ENCODE assay signal across 8 cellular contexts in the genomic region with DNA sequence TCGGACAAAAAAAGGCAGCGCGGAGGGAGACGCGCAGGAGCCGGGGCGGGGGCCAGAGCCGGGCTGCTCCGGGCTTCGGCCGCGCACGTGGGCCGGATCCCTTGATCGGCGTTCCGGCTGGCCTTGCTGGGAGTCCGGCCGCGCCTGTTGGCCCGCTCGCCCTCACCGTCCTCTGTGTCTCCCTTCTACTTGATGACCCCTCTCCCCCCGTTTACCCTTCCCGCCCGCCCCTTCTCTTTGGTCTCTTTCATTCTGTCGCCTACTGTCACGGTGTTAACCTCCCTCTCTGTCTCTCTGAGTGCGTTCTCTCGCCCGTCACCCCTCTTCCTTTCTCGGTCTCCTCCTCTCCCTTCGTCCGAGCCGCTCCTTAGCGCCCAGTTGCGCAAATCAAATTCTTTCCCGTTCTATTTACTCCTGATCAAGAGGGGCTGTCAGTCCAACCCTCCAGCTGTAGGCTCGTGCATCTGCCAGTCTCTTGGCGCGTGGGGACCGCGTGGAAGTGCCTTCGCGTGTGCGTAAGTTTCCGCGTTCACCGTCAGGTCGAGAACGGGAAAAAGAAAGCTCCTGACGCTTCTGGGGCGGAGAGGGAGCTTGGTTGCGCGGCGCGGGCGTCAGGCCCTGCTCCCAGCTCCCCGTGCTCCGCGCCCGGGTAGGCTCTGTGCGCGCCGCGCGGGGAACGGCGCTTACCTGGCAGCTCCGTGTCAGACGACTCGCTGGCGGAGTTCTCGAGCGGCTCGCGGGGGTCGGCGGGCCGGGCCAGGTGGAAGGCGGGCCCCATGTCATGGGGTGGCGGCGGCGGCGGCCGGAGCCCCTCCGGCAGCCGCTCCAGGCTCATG. TPM values are rescaled to one million over a fixed set of nuclear protein-coding genes. Genes with fewer than 3 reads are reported as not detected.
DNase-seq lines count a peak whose midpoint lies in the region; ATAC-seq, FAIRE-seq and TF ChIP-seq lines count a peak whose summit lies in the region.

No MANE protein-coding gene starts in this region.

- peaks cover 0 to 40% (median 18%) of the 10 kb centered on the region in 4 donors for H3K4me1 ChIP-seq in tibial artery

- H3K4me3 Mint-ChIP-seq in activated naive CD8-positive, alpha-beta T cell treated with anti-CD3 and anti-CD28 coated beads, Interleukin-2, amount 50 U/mL, for 24 hours, result peak overlapping the region; percentile 77

- H3K36me3 ChIP-seq in tibial artery, result peaks cover 0 to 5% (median under 1%) of the 10 kb centered on the region in 3 donors

- ATAC-seq in activated naive CD8-positive, alpha-beta T cell treated with anti-CD3 and anti-CD28 coated beads, Interleukin-2, amount 50 U/mL, for 24 hours, result peak; percentile 25

- H3K4me3 ChIP-seq in tibial artery, result peak overlapping the region; percentile 90

- TF ChIP-seq CTCF in tibial artery (IDR thresholded peaks at IDR 0.05) (no peak), GM10266 (IDR thresholded peaks at IDR 0.05; ENCODE audit: control insufficient read depth, insufficient read depth, low read depth, missing control alignments) (no peak)

- peaks cover 33% of the 10 kb centered on the region for H3K4me1 Mint-ChIP-seq in activated naive CD8-positive, alpha-beta T cell treated with anti-CD3 and anti-CD28 coated beads, Interleukin-2, amount 50 U/mL, for 24 hours

- peaks cover 80% of the 10 kb centered on the region for H3K27me3 Mint-ChIP-seq in activated naive CD8-positive, alpha-beta T cell treated with anti-CD3 and anti-CD28 coated beads, Interleukin-2, amount 50 U/mL, for 24 hours

- H3K36me3 Mint-ChIP-seq in activated naive CD8-positive, alpha-beta T cell treated with anti-CD3 and anti-CD28 coated beads, Interleukin-2, amount 50 U/mL, for 24 hours (ENCODE audit: low read depth), result peaks cover 6% of the 10 kb centered on the region

- no peaks in the 10 kb centered on the region for H3K9me3 Mint-ChIP-seq in activated naive CD8-positive, alpha-beta T cell treated with anti-CD3 and anti-CD28 coated beads, Interleukin-2, amount 50 U/mL, for 24 hours

- intact Hi-C loops in tibial artery (cut with DNase I; ENCODE audit: low total_unique reads), result loop anchor here (10.0 kb wide), 2 partner anchors 128 to 162 kb away; a partner anchor contains a TSS

- DNase-seq in NCI-H2171 treated with DMSO at 0.1 percent for 48 hours (lab: John Stamatoyannopoulos, UW) (peak; percentile 31), NCI-H2171 (lab: John Stamatoyannopoulos, UW) (no peak), Kasumi-1 (lab: John Stamatoyannopoulos, UW) (peak; percentile 35 to 45), kidney tubule cell (ENCODE audit: low spot score) (peak; percentile 41), tibial artery (peak in 1 of 2 donors; percentile 79), GM10266 (ENCODE audit: extremely low spot score) (no peak), GM12891 (ENCODE audit: insufficient read length, low spot score) (no peak)
- DNase-seq in activated naive CD8-positive, alpha-beta T cell treated with anti-CD3 and anti-CD28 coated beads, Interleukin-2, amount 50 U/mL, for 24 hours, result peak; percentile 13

- no peaks in the 10 kb centered on the region for H3K9me3 ChIP-seq in tibial artery

- no peak for FAIRE-seq in GM12891 (lab: Jason Lieb, UNC)

- no peak overlapping the region for H3K27ac Mint-ChIP-seq in activated naive CD8-positive, alpha-beta T cell treated with anti-CD3 and anti-CD28 coated beads, Interleukin-2, amount 50 U/mL, for 24 hours

- TF ChIP-seq POLR2A in GM12891 (IDR thresholded peaks at IDR 0.05; ENCODE audit: low read depth, low read length), result no peak

- H3K27me3 ChIP-seq in tibial artery, result peaks cover 0 to 27% of the 10 kb centered on the region in 2 donors

- H3K27ac ChIP-seq in tibial artery, result peak overlapping the region; percentile 84 to 96

TF ChIP-seq in GM12891, 5 proteins besides CTCF, POLR2A, EP300 and RAD21:
- TF ChIP-seq SPI1 (IDR thresholded peaks at IDR 0.05; ENCODE audit: low read depth, low read length) (no peak), POU2F2 (IDR thresholded peaks at IDR 0.05; ENCODE audit: low read depth, low read length) (no peak), TAF1 (IDR thresholded peaks at IDR 0.05; ENCODE audit: low read depth, low read length) (no peak), POLR2AphosphoS5 (IDR thresholded peaks at IDR 0.05; ENCODE audit: low read depth, low read length) (no peak), PAX5 (IDR thresholded peaks at IDR 0.05; ENCODE audit: insufficient read depth, low read length, severe bottlenecking) (no peak)

RNA-seq across cellular contexts. Expression of a gene that starts 0.8 kb away (rescaled TPM):
- not detected for polyA plus RNA-seq in GM12891 (2012; ENCODE audit: low read depth, missing spikeins)

Comparison
In these comparisons a context has a peak if more than half of its experiments do, and no peak if none do; other contexts are left out.
1. DNase-seq: peak in NCI-H2171 treated with DMSO at 0.1 percent for 48 hours (single experiment), Kasumi-1 (2 of 2), activated naive CD8-positive, alpha-beta T cell treated with anti-CD3 and anti-CD28 coated beads, Interleukin-2, amount 50 U/mL, for 24 hours (single experiment) and kidney tubule cell (single experiment); none in NCI-H2171 (single experiment), GM10266 (single experiment) and GM12891 (single experiment).